ENCODE assay signal across 20 cellular contexts in the genomic region with DNA sequence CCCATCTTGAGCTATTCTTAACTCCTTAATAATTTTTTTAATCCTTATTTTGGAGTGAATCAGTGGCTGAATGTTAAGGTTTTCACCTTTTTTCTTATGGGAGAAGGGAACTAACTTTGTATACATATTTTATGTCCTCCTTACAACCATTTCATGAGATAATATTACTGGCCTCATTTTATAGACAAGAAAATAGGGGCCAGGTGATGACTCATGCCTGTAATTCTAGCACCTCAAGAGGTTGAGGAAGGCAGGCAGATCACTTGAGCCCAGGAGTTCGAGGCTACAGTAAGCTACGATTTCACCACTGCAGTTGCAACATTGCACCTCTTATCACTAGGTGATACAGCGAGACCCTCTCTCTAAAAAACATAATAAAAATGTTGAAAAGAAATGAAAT.
A peak's percentile ranks its signal among the peaks of the same experiment; 100 is the strongest.
DNase-seq lines count a peak whose midpoint lies in the region; ATAC-seq, FAIRE-seq and TF ChIP-seq lines count a peak whose summit lies in the region.
"Had no signal": no experiment of that assay in that cellular context is flagged by ENCODE, and none has a peak within 500 bp of the region (broad histone marks: within the 10 kb centered on the region; RNA-seq: fewer than 3 reads in every experiment).

No MANE protein-coding gene starts in this region.

- BruUV-seq in PC-3 (replicated peaks; lab: Mats Ljungman, UMichigan), result no TSS peak

- no peak overlapping the region for H3K27ac ChIP-seq in SK-N-SH (ENCODE audit: low read depth in 2 of 2, low read length in 1 of 2)
- no peak overlapping the region for H3K27ac ChIP-seq in PC-3 (ENCODE audit: low read length)
- H3K27ac ChIP-seq in psoas muscle, result peak overlapping the region; percentile 43
- no peak overlapping the region for H3K27ac ChIP-seq in spleen
- H3K27ac ChIP-seq: heart right ventricle, right lobe of liver, SJCRH30, vagina had no signal

- no peak overlapping the region for H2AFZ ChIP-seq in SK-N-SH (ENCODE audit: low read depth)
- H2AFZ ChIP-seq in PC-3 (ENCODE audit: low read length), result no peak overlapping the region

- POLR2A ChIA-PET in SK-N-SH (lab: Yijun Ruan, JAX) (no interaction called here), PC-3 (lab: Charles Lee; ENCODE audit: unreplicated experiment) (no interaction called here)

- 95% methylated on average over 3 of the region's 3 CpGs for WGBS in SK-N-SH (ENCODE audit: low lambda C conversion rate)
- 50 to 73% (median 53%) methylated on average over 3 of the region's 3 CpGs for WGBS in psoas muscle, 3 donors
- 81 to 93% (median 89%) methylated on average over 3 of the region's 3 CpGs for WGBS in spleen, 5 donors

- ATAC-seq in SK-N-SH treated with all-trans-retinoic acid at 6 μM for 48 hours, result no peak
- ATAC-seq in PC-3, result peak; percentile 46; the same call in 1 of the 2 replicates
- ATAC-seq in psoas muscle, result peak in 1 of 4 donors; percentile 44
- ATAC-seq: heart right ventricle, right lobe of liver had no signal

- H3K79me2 ChIP-seq in SK-N-SH (ENCODE audit: insufficient read depth) (no peaks in the 10 kb centered on the region; the same call in 1 of the 2 replicates), PC-3 (ENCODE audit: low read length) (no peaks in the 10 kb centered on the region)

- peaks cover 3% of the 10 kb centered on the region for H3F3A ChIP-seq in SK-N-SH (replicated peaks; ENCODE audit: insufficient read depth)
- no peaks in the 10 kb centered on the region for H3F3A ChIP-seq in PC-3 (ENCODE audit: low read length, unreplicated experiment)

- TF ChIP-seq EP300 in SK-N-SH (IDR thresholded peaks at IDR 0.05; ENCODE audit: borderline replicate concordance in 1 of 2, low read depth in 1 of 2, low read length in 1 of 2), result no peak

- H3K9ac ChIP-seq in SK-N-SH (no peak overlapping the region), PC-3 (ENCODE audit: low read length) (no peak overlapping the region)

- no peak for FAIRE-seq in GM19239 (lab: Jason Lieb, UNC)
- FAIRE-seq: H54, keratinocyte had no signal

- CTCF ChIA-PET in SK-N-SH (lab: Yijun Ruan, JAX), result interaction anchor here (0.9 to 3.5 kb wide), 3 partner anchors 10 to 160 kb away, joined by 4 to 16 read pairs (median 10); no protein-coding TSS in a partner anchor
- CTCF ChIA-PET in PC-3 (lab: Charles Lee), result no interaction called here

- H3K9me3 ChIP-seq in SK-N-SH (no peaks in the 10 kb centered on the region), PC-3 (ENCODE audit: low read length) (no peaks in the 10 kb centered on the region), psoas muscle (no peaks in the 10 kb centered on the region), spleen (no peaks in the 10 kb centered on the region)
- H3K9me3 ChIP-seq: heart right ventricle, right lobe of liver, SJCRH30, vagina had no signal

- TF ChIP-seq POLR2A in spleen (IDR thresholded peaks at IDR 0.05), result no peak

- no peak for DNase-seq in SK-N-SH
- peak; percentile 19 for DNase-seq in PC-3
- DNase-seq in choroid plexus epithelial cell (ENCODE audit: low read depth), result peak; percentile 55
- DNase-seq in psoas muscle, result no peak
- no peak for DNase-seq in GM19239 (ENCODE audit: insufficient read length, low spot score)
- DNase-seq in GM20000 (ENCODE audit: low spot score), result no peak
- no peak for DNase-seq in spleen
- DNase-seq: activated CD4-positive, alpha-beta T cell treated with anti-CD3 and anti-CD28 coated beads, Interleukin-2, amount 10 ng/mL, durations not matched to agents 7 days and 5 days; activated naive CD8-positive, alpha-beta T cell treated with anti-CD3 and anti-CD28 coated beads, Interleukin-2, amount 10 ng/mL, durations not matched to agents 7 days and 5 days; heart right ventricle; mesenchymal stem cell; NCI-H1694; right lobe of liver; SJCRH30; stimulated activated CD4-positive, alpha-beta T cell treated with anti-CD3 and anti-CD28 coated beads, Interleukin-2, amount 100 ng/mL, for 24 hours; T-helper 9 cell had no signal

- H3K4me3 ChIP-seq in SK-N-SH (ENCODE audit: low read depth in 2 of 2, low read length in 1 of 2), result no peak overlapping the region
- no peak overlapping the region for H3K4me3 ChIP-seq in PC-3 (ENCODE audit: low read length)
- H3K4me3 ChIP-seq in choroid plexus epithelial cell (ENCODE audit: low read depth, low read length), result no peak overlapping the region
- H3K4me3 ChIP-seq in psoas muscle, result no peak overlapping the region
- no peak overlapping the region for H3K4me3 ChIP-seq in spleen
- H3K4me3 ChIP-seq: heart right ventricle, right lobe of liver, SJCRH30, vagina had no signal

- H3K27me3 ChIP-seq in SK-N-SH (ENCODE audit: insufficient read depth) (no peaks in the 10 kb centered on the region), PC-3 (ENCODE audit: low read length) (no peaks in the 10 kb centered on the region), psoas muscle (ENCODE audit: insufficient read depth in 3 of 3, low read length in 2 of 3) (no peaks in the 10 kb centered on the region), spleen (replicated peaks in 1 of 7) (no peaks in the 10 kb centered on the region)
- H3K27me3 ChIP-seq: heart right ventricle, right lobe of liver, SJCRH30, vagina had no signal

- H3K4me1 ChIP-seq in SK-N-SH (ENCODE audit: control insufficient read depth in 1 of 2, insufficient read depth in 2 of 2, low read depth in 1 of 2, low read length in 1 of 2) (peaks cover 0 to 6% of the 10 kb centered on the region in 2 experiments; a peak in 2 of 4 replicates), PC-3 (ENCODE audit: insufficient read depth, low read length) (peaks cover 14% of the 10 kb centered on the region; the same call in 1 of the 2 replicates), psoas muscle (peaks cover 26% of the 10 kb centered on the region), spleen (peaks cover 0 to 5% (median 0%) of the 10 kb centered on the region in 6 donors)
- H3K4me1 ChIP-seq: right lobe of liver had no signal

- TF ChIP-seq RAD21 in SK-N-SH (IDR thresholded peaks at IDR 0.05; ENCODE audit: low read length), result no peak

- H3K36me3 ChIP-seq in SK-N-SH (replicated peaks in 1 of 2; ENCODE audit: control insufficient read depth in 1 of 2, insufficient read depth in 2 of 2, low read length in 1 of 2) (peaks cover 44 to 72% of the 10 kb centered on the region in 2 experiments), PC-3 (ENCODE audit: low read depth, low read length) (peaks cover 6% of the 10 kb centered on the region; the same call in 1 of the 2 replicates), psoas muscle (ENCODE audit: insufficient read depth in 1 of 2, low read depth in 1 of 2) (peaks cover 0 to 57% of the 10 kb centered on the region in 2 donors), spleen (peaks cover 0 to 100% (median 73%) of the 10 kb centered on the region in 6 donors)

- H4K20me1 ChIP-seq in SK-N-SH (ENCODE audit: insufficient read depth) (no peaks in the 10 kb centered on the region), PC-3 (ENCODE audit: low read length) (no peaks in the 10 kb centered on the region)

- intact Hi-C loops in PC-3 (cut with micrococcal nuclease) (no loop called here), psoas muscle (cut with DNase I) (no loop called here), spleen (cut with DNase I; ENCODE audit: low total_unique reads) (no loop called here)

- H3K4me2 ChIP-seq in SK-N-SH (no peak overlapping the region), PC-3 (ENCODE audit: low read length) (0 out of 2 replicates have a peak overlapping the region, but pooled peaks have one; percentile 12)

- TF ChIP-seq CTCF in SK-N-SH (IDR thresholded peaks at IDR 0.05) (no peak), PC-3 (conservative IDR thresholded peaks at IDR 0.05; ENCODE audit: low read depth, low read length) (no peak), choroid plexus epithelial cell (conservative IDR thresholded peaks at IDR 0.05; ENCODE audit: low read depth, low read length) (no peak), psoas muscle (IDR thresholded peaks at IDR 0.05) (no peak), GM20000 (IDR thresholded peaks at IDR 0.05; ENCODE audit: extremely low read depth, missing control alignments) (no peak), spleen (IDR thresholded peaks at IDR 0.05 in 8 of 11, conservative IDR thresholded peaks at IDR 0.05 in 3 of 11) (no peak)

- H3K9me2 ChIP-seq in SK-N-SH, result no peaks in the 10 kb centered on the region
- H3K9me2 ChIP-seq in PC-3 (replicated peaks; ENCODE audit: low read length), result no peaks in the 10 kb centered on the region

TF ChIP-seq in SK-N-SH, 30 proteins besides CTCF, POLR2A, EP300 and RAD21:
- TF ChIP-seq YY1 (IDR thresholded peaks at IDR 0.05; ENCODE audit: low read depth) (no peak), FOSL2 (IDR thresholded peaks at IDR 0.05; ENCODE audit: borderline replicate concordance, low read depth) (peak; percentile 23; the same call in 1 of the 2 replicates)

TF ChIP-seq in SK-N-SH treated with all-trans-retinoic acid at 6 μM for 48 hours, 23 proteins besides CTCF, POLR2A, EP300 and RAD21:
- no peak for TF ChIP-seq TCF4 (CRISPR knock-in tag; IDR thresholded peaks at IDR 0.05; ENCODE audit: borderline replicate concordance)
- TF ChIP-seq ARNTL (CRISPR knock-in tag; IDR thresholded peaks at IDR 0.05; ENCODE audit: borderline replicate concordance, low read depth), result no peak

Comparison
In these comparisons a context has a peak if more than half of its experiments do, and no peak if none do; other contexts are left out.
1. DNase-seq: peak in PC-3 (single experiment) and choroid plexus epithelial cell (single experiment); none in SK-N-SH (single experiment), psoas muscle (0 of 2), GM19239 (single experiment), GM20000 (single experiment) and spleen (single experiment).